6 cellular contexts compared by ENCODE assay signal in the genomic region with DNA sequence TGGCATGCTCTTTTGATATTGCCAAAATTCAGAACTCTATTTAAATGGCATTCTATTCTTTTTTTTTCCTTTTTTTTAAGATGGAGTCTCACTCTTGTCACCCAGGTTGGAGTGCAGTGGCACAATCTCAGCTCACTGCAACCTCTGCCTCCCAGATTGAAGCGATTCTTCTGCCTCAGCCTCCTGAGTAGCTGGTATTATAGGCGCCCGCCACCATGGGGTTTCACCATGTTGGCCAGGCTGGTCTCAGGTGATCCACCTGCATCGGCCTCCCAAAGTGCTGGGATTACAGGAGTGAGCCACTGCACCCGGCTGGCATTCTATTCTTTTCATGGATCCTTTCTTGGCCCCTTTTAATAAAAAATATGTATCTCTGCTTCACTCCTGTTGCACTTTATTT. TPM values are rescaled to one million over a fixed set of nuclear protein-coding genes. Genes with fewer than 3 reads are reported as not detected.
"Had no signal": no experiment of that assay in that cellular context is flagged by ENCODE, and none has a peak within 500 bp of the region (broad histone marks: within the 10 kb centered on the region; RNA-seq: fewer than 3 reads in every experiment).

No MANE protein-coding gene starts in this region.

RNA-seq across cellular contexts. Expression of gene SPINK1, which starts 4.5 kb away (rescaled TPM):
- total RNA-seq: M059J, PC-3, Right ventricle myocardium superior, SJSA1 had no signal
- polyA plus RNA-seq: SK-N-SH had no signal

RNA-seq across cellular contexts. Expression of gene SCGB3A2, which starts 51.5 kb away (rescaled TPM):
- total RNA-seq: M059J, Peyer's patch, Right ventricle myocardium superior, SJSA1 had no signal
- polyA plus RNA-seq: SK-N-SH had no signal
